ENCODE assay signal across 1 cellular context in the genomic region with DNA sequence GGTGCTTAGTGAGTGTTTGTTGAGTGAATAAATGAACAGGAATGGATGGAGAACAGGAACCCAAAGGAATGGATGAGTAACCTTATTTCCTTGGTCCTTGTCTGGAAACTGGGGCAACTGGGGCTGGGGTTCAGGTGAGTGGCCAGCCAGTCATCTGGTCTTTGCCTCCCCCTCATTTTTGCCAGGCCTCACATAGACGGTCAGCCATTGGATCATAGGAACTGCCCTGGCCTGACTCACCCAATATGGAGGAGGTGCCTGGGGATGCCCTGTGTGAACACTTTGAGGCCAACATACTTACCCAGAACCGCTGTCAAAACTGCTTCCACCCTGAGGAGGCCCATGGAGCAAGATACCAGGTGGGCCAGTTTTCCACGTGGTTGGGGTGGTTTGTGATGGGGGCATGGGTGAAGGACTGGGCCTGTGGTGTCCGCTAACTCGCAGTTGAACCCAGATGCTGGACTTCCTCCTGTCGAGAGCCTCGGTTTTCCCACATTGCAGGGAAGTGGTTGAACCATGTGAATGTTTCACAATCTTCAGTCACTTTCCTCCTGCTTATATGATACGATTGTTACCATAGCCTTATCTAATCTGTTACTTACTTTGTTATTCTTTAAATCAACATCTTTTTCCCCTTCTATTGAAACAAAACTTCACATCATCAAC.
TF ChIP-seq lines count a peak whose summit lies in the region.

No MANE protein-coding gene starts in this region.

TF ChIP-seq in endothelial cell of umbilical vein, 7 proteins besides CTCF, POLR2A, EP300 and RAD21:
- TF ChIP-seq EZH2 (IDR thresholded peaks at IDR 0.05; ENCODE audit: borderline replicate concordance, low read depth, low read length, severe bottlenecking): no peak
- no peak for TF ChIP-seq MYC (IDR thresholded peaks at IDR 0.05; ENCODE audit: low read depth, low read length)
- TF ChIP-seq POLR2AphosphoS5 (IDR thresholded peaks at IDR 0.05; ENCODE audit: insufficient read depth, low read depth, low read length): no peak
- no peak for TF ChIP-seq JUN (IDR thresholded peaks at IDR 0.05; ENCODE audit: borderline replicate concordance, insufficient read depth, insufficient read length, low read depth)
- no peak for TF ChIP-seq GATA2 (IDR thresholded peaks at IDR 0.05; ENCODE audit: insufficient read depth, insufficient read length, low read depth, low read length)
- TF ChIP-seq MAX (IDR thresholded peaks at IDR 0.05; ENCODE audit: insufficient read depth, insufficient read length): no peak
- TF ChIP-seq FOS (IDR thresholded peaks at IDR 0.05; ENCODE audit: borderline replicate concordance, insufficient read depth, low read length): no peak
TF ChIP-seq in endothelial cell of umbilical vein: peak in this region for 0.
